In genomic region chr1:87435484-87435883, GRCh38 we compare ENCODE assay signal across 10 cellular contexts.
DNase-seq lines count a peak whose midpoint lies in the region; ATAC-seq, FAIRE-seq and TF ChIP-seq lines count a peak whose summit lies in the region.
"Had no signal": no experiment of that assay in that cellular context is flagged by ENCODE, and none has a peak within 500 bp of the region (broad histone marks: within the 10 kb centered on the region; RNA-seq: fewer than 3 reads in every experiment).

No MANE protein-coding gene starts in this region.

- no peak overlapping the region for H3K4ac ChIP-seq in H1 (replicated peaks; ENCODE audit: insufficient read length, low read depth, low read length)

- no peak for TF ChIP-seq RAD21 in H1 (IDR thresholded peaks at IDR 0.05 in 1 of 2, conservative IDR thresholded peaks at IDR 0.05 in 1 of 2; ENCODE audit: low read depth in 2 of 2, low read length in 2 of 2)

- H3K9ac ChIP-seq in H1 (replicated peaks in 1 of 4; ENCODE audit: extremely low read depth in 1 of 4, low read depth in 3 of 4, low read length in 3 of 4) = no peak overlapping the region
- peak overlapping the region; percentile 29 for H3K9ac ChIP-seq in smooth muscle cell (ENCODE audit: low read depth)

- H3K4me2 ChIP-seq in H1 (ENCODE audit: insufficient read depth in 1 of 2, low read depth in 2 of 2, low read length in 2 of 2) (no peak overlapping the region), smooth muscle cell (peak overlapping the region; percentile 77)

- H3K79me1 ChIP-seq in H1 (ENCODE audit: low read depth, low read length) = no peaks in the 10 kb centered on the region

- no peak overlapping the region for H3K27ac Mint-ChIP-seq in activated CD8-positive, alpha-beta T cell treated with anti-CD3 and anti-CD28 coated beads for 36 hours
- no peak overlapping the region for H3K27ac Mint-ChIP-seq in activated CD8-positive, alpha-beta T cell treated with anti-CD3 and anti-CD28 coated beads, Interleukin-2, amount 10 ng/mL, durations not matched to agents 7 days and 5 days

- H3K27ac ChIP-seq in H1 (ENCODE audit: low read depth, low read length) (no peak overlapping the region), smooth muscle cell (ENCODE audit: low read depth) (peak overlapping the region; percentile 88), aorta (ENCODE audit: low read depth in 1 of 2, low read length in 2 of 2) (no peak overlapping the region), spleen (no peak overlapping the region)

- no peaks in the 10 kb centered on the region for H3K36me3 Mint-ChIP-seq in activated CD8-positive, alpha-beta T cell treated with anti-CD3 and anti-CD28 coated beads for 36 hours (ENCODE audit: low read depth)
- H3K36me3 Mint-ChIP-seq in activated CD8-positive, alpha-beta T cell treated with anti-CD3 and anti-CD28 coated beads, Interleukin-2, amount 10 ng/mL, durations not matched to agents 7 days and 5 days (ENCODE audit: low read depth) = no peaks in the 10 kb centered on the region

- H3K27me3 ChIP-seq in H1 (replicated peaks in 1 of 4; ENCODE audit: control insufficient read depth in 3 of 4, extremely low read depth in 1 of 4, insufficient read depth in 3 of 4, low read length in 3 of 4) = no peaks in the 10 kb centered on the region
- H3K27me3 ChIP-seq in smooth muscle cell (ENCODE audit: low read depth) = no peaks in the 10 kb centered on the region
- no peaks in the 10 kb centered on the region for H3K27me3 ChIP-seq in aorta (ENCODE audit: control insufficient read depth in 1 of 2, insufficient read depth in 2 of 2, low read length in 1 of 2)
- H3K27me3 ChIP-seq in spleen (replicated peaks in 1 of 7) = no peaks in the 10 kb centered on the region

- H2BK15ac ChIP-seq in H1 (ENCODE audit: low read length) = no peak overlapping the region

- H4K20me1 ChIP-seq in H1 (replicated peaks in 1 of 2; ENCODE audit: control insufficient read depth in 1 of 2, insufficient read depth in 2 of 2, low read length in 2 of 2) = no peaks in the 10 kb centered on the region
- no peaks in the 10 kb centered on the region for H4K20me1 ChIP-seq in smooth muscle cell (ENCODE audit: low read depth)

- no peak overlapping the region for H2BK20ac ChIP-seq in H1 (ENCODE audit: low read length)

- no peak overlapping the region for H3K23ac ChIP-seq in H1 (ENCODE audit: insufficient read length)

- no peak overlapping the region for H3K18ac ChIP-seq in H1 (ENCODE audit: extremely low read depth, low read length)

- peaks cover 0 to 9% (median 2%) of the 10 kb centered on the region in 4 experiments; a peak in 3 of 7 replicates for H3K4me1 ChIP-seq in H1 (replicated peaks in 1 of 4; ENCODE audit: control insufficient read depth in 3 of 4, insufficient read depth in 4 of 4, low read length in 3 of 4)
- peaks cover 19% of the 10 kb centered on the region for H3K4me1 ChIP-seq in smooth muscle cell (ENCODE audit: low read depth)
- H3K4me1 ChIP-seq in aorta (ENCODE audit: control insufficient read depth in 1 of 2, insufficient read depth in 2 of 2, low read length in 2 of 2) = no peaks in the 10 kb centered on the region
- H3K4me1 ChIP-seq in spleen = no peaks in the 10 kb centered on the region

- H2AFZ ChIP-seq in H1 (ENCODE audit: low read length) (no peak overlapping the region), smooth muscle cell (ENCODE audit: low read depth) (no peak overlapping the region)

- in situ Hi-C loops in GM13977 (cut with MboI; ENCODE audit: low pct_unique_long_range_greater_than_20kb, low sequenced_read_pairs, unreplicated experiment) = loop anchor here (25.0 kb wide), 1 partner anchor 98 kb away; the partner anchor contains the start of gene LMO4

- intact Hi-C loops in activated CD8-positive, alpha-beta T cell treated with anti-CD3 and anti-CD28 coated beads for 36 hours (cut with micrococcal nuclease) = no loop called here
- intact Hi-C loops in aorta (cut with DNase I) = no loop called here
- intact Hi-C loops in spleen (cut with DNase I; ENCODE audit: low total_unique reads) = no loop called here

- POLR2A ChIA-PET in activated CD8-positive, alpha-beta T cell treated with anti-CD3 and anti-CD28 coated beads for 36 hours (lab: Charles Lee) = no interaction called here
- POLR2A ChIA-PET in activated CD8-positive, alpha-beta T cell treated with anti-CD3 and anti-CD28 coated beads, Interleukin-2, amount 10 ng/mL, durations not matched to agents 7 days and 5 days (lab: Charles Lee) = no interaction called here
- POLR2A ChIA-PET in H1 (lab: Charles Lee; ENCODE audit: partially characterized antibody) = no interaction called here

- FAIRE-seq in H1 (lab: Jason Lieb, UNC) = no peak

- no peak for TF ChIP-seq EP300 in H1 (IDR thresholded peaks at IDR 0.05; ENCODE audit: borderline replicate concordance in 1 of 2, low read depth in 2 of 2, low read length in 2 of 2)

- H2BK5ac ChIP-seq in H1 (ENCODE audit: low read depth, low read length) = peak overlapping the region; percentile 52; the same call in 1 of the 2 replicates

- peak; percentile 58 for ATAC-seq in activated CD8-positive, alpha-beta T cell treated with anti-CD3 and anti-CD28 coated beads for 36 hours
- no peak for ATAC-seq in activated CD8-positive, alpha-beta T cell treated with anti-CD3 and anti-CD28 coated beads, Interleukin-2, amount 10 ng/mL, durations not matched to agents 7 days and 5 days
- no peak for ATAC-seq in aorta (ENCODE audit: low FRiP score)

- H2BK12ac ChIP-seq in H1 (ENCODE audit: low read depth, low read length) = no peak overlapping the region

- H2AK5ac ChIP-seq in H1 (ENCODE audit: low read depth, low read length) = no peak overlapping the region

- H2BK120ac ChIP-seq in H1 (replicated peaks; ENCODE audit: low read depth, low read length) = peak overlapping the region; percentile 64

- H3K9me3 Mint-ChIP-seq in activated CD8-positive, alpha-beta T cell treated with anti-CD3 and anti-CD28 coated beads for 36 hours = no peaks in the 10 kb centered on the region
- H3K9me3 Mint-ChIP-seq in activated CD8-positive, alpha-beta T cell treated with anti-CD3 and anti-CD28 coated beads, Interleukin-2, amount 10 ng/mL, durations not matched to agents 7 days and 5 days (ENCODE audit: insufficient read depth) = no peaks in the 10 kb centered on the region

- CTCF ChIA-PET in activated CD8-positive, alpha-beta T cell treated with anti-CD3 and anti-CD28 coated beads for 36 hours (lab: Charles Lee) = no interaction called here
- CTCF ChIA-PET in activated CD8-positive, alpha-beta T cell treated with anti-CD3 and anti-CD28 coated beads, Interleukin-2, amount 10 ng/mL, durations not matched to agents 7 days and 5 days (lab: Charles Lee) = no interaction called here
- CTCF ChIA-PET in H1 (lab: Charles Lee; ENCODE audit: partially characterized antibody) = no interaction called here

- H3K56ac ChIP-seq in H1 (replicated peaks; ENCODE audit: insufficient read length, low read depth, low read length) = no peak overlapping the region

- H3K14ac ChIP-seq in H1 (ENCODE audit: insufficient read length) = no peak overlapping the region

- DNase-seq in activated CD8-positive, alpha-beta T cell treated with anti-CD3 and anti-CD28 coated beads for 36 hours = peak; percentile 28
- DNase-seq in activated CD8-positive, alpha-beta T cell treated with anti-CD3 and anti-CD28 coated beads, Interleukin-2, amount 10 ng/mL, durations not matched to agents 7 days and 5 days = no peak
- DNase-seq in HUDEP-2 (lab: John Stamatoyannopoulos, UW; ENCODE audit: unreplicated experiment in 76 of 76) (peak in 67 of 76 experiments; percentile 6 to 88 (median 56)), H1 (ENCODE audit: low read depth in 1 of 2, low spot score in 2 of 2) (no peak), smooth muscle cell (lab: John Stamatoyannopoulos, UW; ENCODE audit: unreplicated experiment) (no peak), GM13977 (ENCODE audit: low spot score) (no peak), aorta (no peak), spleen (no peak)
- DNase-seq: glutamatergic neuron, NCI-H1694 treated with DMSO at 0.1 percent for 48 hours had no signal

- H3K4me3 Mint-ChIP-seq in activated CD8-positive, alpha-beta T cell treated with anti-CD3 and anti-CD28 coated beads for 36 hours = no peak overlapping the region
- no peak overlapping the region for H3K4me3 Mint-ChIP-seq in activated CD8-positive, alpha-beta T cell treated with anti-CD3 and anti-CD28 coated beads, Interleukin-2, amount 10 ng/mL, durations not matched to agents 7 days and 5 days

- H3K4me1 Mint-ChIP-seq in activated CD8-positive, alpha-beta T cell treated with anti-CD3 and anti-CD28 coated beads for 36 hours (ENCODE audit: low read depth) = peaks cover 3% of the 10 kb centered on the region
- H3K4me1 Mint-ChIP-seq in activated CD8-positive, alpha-beta T cell treated with anti-CD3 and anti-CD28 coated beads, Interleukin-2, amount 10 ng/mL, durations not matched to agents 7 days and 5 days (ENCODE audit: low read depth) = peaks cover 4% of the 10 kb centered on the region

- H4K91ac ChIP-seq in H1 (replicated peaks; ENCODE audit: insufficient read length, low read length) = no peak overlapping the region

- H3K36me3 ChIP-seq in H1 (ENCODE audit: control insufficient read depth in 2 of 4, insufficient read depth in 4 of 4, low read length in 3 of 4) = no peaks in the 10 kb centered on the region
- no peaks in the 10 kb centered on the region for H3K36me3 ChIP-seq in smooth muscle cell (ENCODE audit: low read depth)
- H3K36me3 ChIP-seq in aorta (ENCODE audit: control insufficient read depth in 1 of 2, insufficient read depth in 2 of 2, low read length in 1 of 2) = no peaks in the 10 kb centered on the region
- no peaks in the 10 kb centered on the region for H3K36me3 ChIP-seq in spleen

- no peak overlapping the region for H4K8ac ChIP-seq in H1 (ENCODE audit: extremely low read depth, insufficient read depth, low read length)

- no peak for TF ChIP-seq CTCF in activated CD8-positive, alpha-beta T cell treated with anti-CD3 and anti-CD28 coated beads for 36 hours (IDR thresholded peaks at IDR 0.05)
- TF ChIP-seq CTCF in H1 (IDR thresholded peaks at IDR 0.05; ENCODE audit: control extremely low read depth in 1 of 3, insufficient read depth in 1 of 3, low read depth in 1 of 3, low read length in 3 of 3) (no peak), smooth muscle cell (IDR thresholded peaks at IDR 0.05; ENCODE audit: borderline replicate concordance, insufficient read depth, poor library complexity, severe bottlenecking) (no peak), GM13977 (IDR thresholded peaks at IDR 0.05; ENCODE audit: extremely low read depth, insufficient read depth, missing control alignments) (no peak), spleen (IDR thresholded peaks at IDR 0.05 in 8 of 11, conservative IDR thresholded peaks at IDR 0.05 in 3 of 11) (no peak)

- H3K79me2 ChIP-seq in H1 (ENCODE audit: control insufficient read depth in 1 of 2, insufficient read depth in 2 of 2, low read length in 2 of 2) (no peaks in the 10 kb centered on the region), smooth muscle cell (ENCODE audit: low read depth) (no peaks in the 10 kb centered on the region)

- no peak overlapping the region for H3K4me3 ChIP-seq in H1 (ENCODE audit: extremely low read depth in 1 of 4, insufficient read depth in 2 of 4, low read depth in 3 of 4, low read length in 4 of 4)
- H3K4me3 ChIP-seq in smooth muscle cell = no peak overlapping the region
- H3K4me3 ChIP-seq in aorta (ENCODE audit: low read length in 2 of 2) = no peak overlapping the region
- no peak overlapping the region for H3K4me3 ChIP-seq in spleen

- TF ChIP-seq POLR2A in H1 (IDR thresholded peaks at IDR 0.05; ENCODE audit: control extremely low read depth in 1 of 2, low read depth in 2 of 2, low read length in 2 of 2) (no peak), spleen (IDR thresholded peaks at IDR 0.05) (no peak)

- no peaks in the 10 kb centered on the region for H3K23me2 ChIP-seq in H1 (ENCODE audit: low read depth, low read length)

- 94% methylated on average over 8 of the region's 8 CpGs; no CpG with 5 or more reads in 1 of the 2 experiments for WGBS in H1 (ENCODE audit: extremely low coverage in 1 of 2, insufficient coverage in 1 of 2, insufficient read length in 1 of 2, insufficient replicate concordance in 2 of 2, low coverage in 1 of 2, low lambda C conversion rate in 2 of 2, missing lambda C conversion rate in 1 of 2), 2 experiments
- WGBS in smooth muscle cell (ENCODE audit: low lambda C conversion rate) = 44% methylated on average over 8 of the region's 8 CpGs
- 88 to 94% methylated on average over 8 of the region's 8 CpGs for WGBS in aorta, 2 donors
- WGBS in spleen, 5 donors = 77 to 89% (median 87%) methylated on average over 8 of the region's 8 CpGs

- H3K27me3 Mint-ChIP-seq in activated CD8-positive, alpha-beta T cell treated with anti-CD3 and anti-CD28 coated beads for 36 hours = peaks cover 10% of the 10 kb centered on the region
- peaks cover 2% of the 10 kb centered on the region for H3K27me3 Mint-ChIP-seq in activated CD8-positive, alpha-beta T cell treated with anti-CD3 and anti-CD28 coated beads, Interleukin-2, amount 10 ng/mL, durations not matched to agents 7 days and 5 days (ENCODE audit: low read depth)

- H3F3A ChIP-seq in smooth muscle cell (ENCODE audit: low read depth) = peaks cover 5% of the 10 kb centered on the region

- H3K9me3 ChIP-seq in H1 (ENCODE audit: insufficient read depth in 2 of 2, low read depth in 1 of 2, low read length in 1 of 2) (no peaks in the 10 kb centered on the region; a peak in 1 of 4 replicates), smooth muscle cell (replicated peaks; ENCODE audit: low read depth) (no peaks in the 10 kb centered on the region), aorta (ENCODE audit: control insufficient read depth, low read length) (no peaks in the 10 kb centered on the region), spleen (no peaks in the 10 kb centered on the region)

- no peak overlapping the region for H4K5ac ChIP-seq in H1 (ENCODE audit: insufficient read length, low read depth, low read length)

Comparison
In these comparisons a context has a peak if more than half of its experiments do, and no peak if none do; other contexts are left out.
1. DNase-seq: peak in activated CD8-positive, alpha-beta T cell treated with anti-CD3 and anti-CD28 coated beads for 36 hours (single experiment) and HUDEP-2 (67 of 76); none in activated CD8-positive, alpha-beta T cell treated with anti-CD3 and anti-CD28 coated beads, Interleukin-2, amount 10 ng/mL, durations not matched to agents 7 days and 5 days (single experiment), H1 (0 of 2), smooth muscle cell (single experiment), GM13977 (single experiment), aorta (0 of 2) and spleen (single experiment).